Comparison of ENCODE assay signal across 1 cellular context in genomic region chr1:77678628-77679610, GRCh38.
TF ChIP-seq lines count a peak whose summit lies in the region.

No MANE protein-coding gene starts in this region.

TF ChIP-seq in A549, 52 proteins besides CTCF, POLR2A, EP300 and RAD21 (continued from another document):
- TF ChIP-seq, protein P1, sequence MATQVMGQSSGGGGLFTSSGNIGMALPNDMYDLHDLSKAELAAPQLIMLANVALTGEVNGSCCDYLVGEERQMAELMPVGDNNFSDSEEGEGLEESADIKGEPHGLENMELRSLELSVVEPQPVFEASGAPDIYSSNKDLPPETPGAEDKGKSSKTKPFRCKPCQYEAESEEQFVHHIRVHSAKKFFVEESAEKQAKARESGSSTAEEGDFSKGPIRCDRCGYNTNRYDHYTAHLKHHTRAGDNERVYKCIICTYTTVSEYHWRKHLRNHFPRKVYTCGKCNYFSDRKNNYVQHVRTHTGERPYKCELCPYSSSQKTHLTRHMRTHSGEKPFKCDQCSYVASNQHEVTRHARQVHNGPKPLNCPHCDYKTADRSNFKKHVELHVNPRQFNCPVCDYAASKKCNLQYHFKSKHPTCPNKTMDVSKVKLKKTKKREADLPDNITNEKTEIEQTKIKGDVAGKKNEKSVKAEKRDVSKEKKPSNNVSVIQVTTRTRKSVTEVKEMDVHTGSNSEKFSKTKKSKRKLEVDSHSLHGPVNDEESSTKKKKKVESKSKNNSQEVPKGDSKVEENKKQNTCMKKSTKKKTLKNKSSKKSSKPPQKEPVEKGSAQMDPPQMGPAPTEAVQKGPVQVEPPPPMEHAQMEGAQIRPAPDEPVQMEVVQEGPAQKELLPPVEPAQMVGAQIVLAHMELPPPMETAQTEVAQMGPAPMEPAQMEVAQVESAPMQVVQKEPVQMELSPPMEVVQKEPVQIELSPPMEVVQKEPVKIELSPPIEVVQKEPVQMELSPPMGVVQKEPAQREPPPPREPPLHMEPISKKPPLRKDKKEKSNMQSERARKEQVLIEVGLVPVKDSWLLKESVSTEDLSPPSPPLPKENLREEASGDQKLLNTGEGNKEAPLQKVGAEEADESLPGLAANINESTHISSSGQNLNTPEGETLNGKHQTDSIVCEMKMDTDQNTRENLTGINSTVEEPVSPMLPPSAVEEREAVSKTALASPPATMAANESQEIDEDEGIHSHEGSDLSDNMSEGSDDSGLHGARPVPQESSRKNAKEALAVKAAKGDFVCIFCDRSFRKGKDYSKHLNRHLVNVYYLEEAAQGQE (IDR thresholded peaks at IDR 0.05) = no peak
- TF ChIP-seq HOXB13 (CRISPR knock-in tag; IDR thresholded peaks at IDR 0.05; ENCODE audit: low read depth) (no peak), ZNF302 (CRISPR knock-in tag; IDR thresholded peaks at IDR 0.05) (no peak), ZSCAN20 (CRISPR knock-in tag; IDR thresholded peaks at IDR 0.05) (no peak), EHMT2 (IDR thresholded peaks at IDR 0.05; ENCODE audit: low read depth) (no peak), KDM5A (IDR thresholded peaks at IDR 0.05) (no peak), HDAC2 (IDR thresholded peaks at IDR 0.05) (no peak)
- TF ChIP-seq, protein P2, sequence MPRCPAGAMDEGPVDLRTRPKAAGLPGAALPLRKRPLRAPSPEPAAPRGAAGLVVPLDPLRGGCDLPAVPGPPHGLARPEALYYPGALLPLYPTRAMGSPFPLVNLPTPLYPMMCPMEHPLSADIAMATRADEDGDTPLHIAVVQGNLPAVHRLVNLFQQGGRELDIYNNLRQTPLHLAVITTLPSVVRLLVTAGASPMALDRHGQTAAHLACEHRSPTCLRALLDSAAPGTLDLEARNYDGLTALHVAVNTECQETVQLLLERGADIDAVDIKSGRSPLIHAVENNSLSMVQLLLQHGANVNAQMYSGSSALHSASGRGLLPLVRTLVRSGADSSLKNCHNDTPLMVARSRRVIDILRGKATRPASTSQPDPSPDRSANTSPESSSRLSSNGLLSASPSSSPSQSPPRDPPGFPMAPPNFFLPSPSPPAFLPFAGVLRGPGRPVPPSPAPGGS (IDR thresholded peaks at IDR 0.05) = no peak
- TF ChIP-seq, protein P3, sequence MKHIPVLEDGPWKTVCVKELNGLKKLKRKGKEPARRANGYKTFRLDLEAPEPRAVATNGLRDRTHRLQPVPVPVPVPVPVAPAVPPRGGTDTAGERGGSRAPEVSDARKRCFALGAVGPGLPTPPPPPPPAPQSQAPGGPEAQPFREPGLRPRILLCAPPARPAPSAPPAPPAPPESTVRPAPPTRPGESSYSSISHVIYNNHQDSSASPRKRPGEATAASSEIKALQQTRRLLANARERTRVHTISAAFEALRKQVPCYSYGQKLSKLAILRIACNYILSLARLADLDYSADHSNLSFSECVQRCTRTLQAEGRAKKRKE (CRISPR knock-in tag; IDR thresholded peaks at IDR 0.05; ENCODE audit: low read depth) = no peak
TF ChIP-seq in A549: peak in this region for 0.
